In genomic region chrX:101415180-101416130, GRCh38 we compare ENCODE assay signal across 8 cellular contexts. TPM values are rescaled to one million over a fixed set of nuclear protein-coding genes. Genes with fewer than 3 reads are reported as not detected.
DNase-seq lines count a peak whose midpoint lies in the region; ATAC-seq and TF ChIP-seq lines count a peak whose summit lies in the region.

No MANE protein-coding gene starts in this region.

- H3K9ac ChIP-seq in NT2/D1 (ENCODE audit: insufficient read length, low read depth) = peak overlapping the region; percentile 34

- H3K9me3 ChIP-seq in NT2/D1 (ENCODE audit: insufficient read depth, low read length) (no peaks in the 10 kb centered on the region), right cardiac atrium (ENCODE audit: control insufficient read depth, low read length) (no peaks in the 10 kb centered on the region)

- no peak overlapping the region for H3K27ac ChIP-seq in right cardiac atrium (ENCODE audit: low read length)

- H3K4me3 ChIP-seq in NT2/D1 (ENCODE audit: insufficient read length, low read depth) (no peak overlapping the region), right cardiac atrium (ENCODE audit: low read length) (no peak overlapping the region), retinal pigment epithelial cell (ENCODE audit: low read length) (no peak overlapping the region)

- DNase-seq in EL = peak; percentile 65
- peak; percentile 62 for DNase-seq in NT2/D1 (ENCODE audit: low read depth, low spot score)
- DNase-seq in amniotic epithelial cell (ENCODE audit: low read depth) = peak; percentile 81
- peak in 1 of 3 donors; percentile 53 for DNase-seq in right cardiac atrium
- DNase-seq in retinal pigment epithelial cell (ENCODE audit: low read depth) = no peak
- DNase-seq in ecto neural progenitor cell (ENCODE audit: low spot score) = no peak

- intact Hi-C loops in right cardiac atrium (cut with DNase I) = loop anchor here in 1 of 4 donors (10.0 kb wide), 1 partner anchor 389 kb away; no protein-coding TSS in a partner anchor

- WGBS in right cardiac atrium = 24% methylated on average over 12 of the region's 12 CpGs

- TF ChIP-seq CTCF in retinal pigment epithelial cell (conservative IDR thresholded peaks at IDR 0.05; ENCODE audit: low read depth, low read length) = peak; percentile 75

- H3K36me3 ChIP-seq in NT2/D1 (ENCODE audit: insufficient read depth, insufficient read length, low read length) = peaks cover 26% of the 10 kb centered on the region

- H3K27me3 ChIP-seq in NT2/D1 (ENCODE audit: insufficient read depth, insufficient read length) = no peaks in the 10 kb centered on the region
- H3K27me3 ChIP-seq in right cardiac atrium (ENCODE audit: control insufficient read depth, insufficient read depth) = no peaks in the 10 kb centered on the region

- peaks cover 3% of the 10 kb centered on the region for H3K4me1 ChIP-seq in NT2/D1 (ENCODE audit: insufficient read depth, insufficient read length)
- H3K4me1 ChIP-seq in right cardiac atrium (ENCODE audit: control insufficient read depth, insufficient read depth, low read length) = no peaks in the 10 kb centered on the region

- ATAC-seq in GM19455 (IDR thresholded peaks at IDR 0.05; ENCODE audit: unreplicated experiment) = peak; percentile 54
- peak; percentile 43 for ATAC-seq in HG03521 (IDR thresholded peaks at IDR 0.05; ENCODE audit: unreplicated experiment)
- ATAC-seq in right cardiac atrium = peak; percentile 34 to 52

RNA-seq across cellular contexts. Expression of gene HNRNPH2, which starts 7.4 kb away (rescaled TPM):
- 10 to 100 TPM; 54.6 to 69.4 (median 58.8) TPM for total RNA-seq in right cardiac atrium
- polyA plus RNA-seq in right cardiac atrium = 53.3 TPM

RNA-seq across cellular contexts. Expression of gene GLA, which starts 7.7 kb away (rescaled TPM):
- total RNA-seq in right cardiac atrium = 10 to 100 TPM; 10.4 to 20.5 (median 17.9) TPM
- 20.7 TPM for polyA plus RNA-seq in right cardiac atrium

RNA-seq across cellular contexts. Expression of gene RPL36A, which starts 24.6 kb away (rescaled TPM):
- 100 to 1,000 TPM in 2 of 4 donors, 10 to 100 TPM in 2; 71.2 to 109 (median 99.8) TPM for total RNA-seq in right cardiac atrium
- polyA plus RNA-seq in right cardiac atrium = 1,005 TPM

RNA-seq across cellular contexts. Expression of gene BTK, which starts 29.5 kb away (rescaled TPM):
- total RNA-seq in right cardiac atrium = 1 to 10 TPM; 1.6 to 3.6 (median 3.3) TPM
- polyA plus RNA-seq in right cardiac atrium = 0.88 TPM

Comparison
In these comparisons a context has a peak if more than half of its experiments do, and no peak if none do; other contexts are left out.
1. DNase-seq: peak in EL (single experiment), NT2/D1 (single experiment) and amniotic epithelial cell (single experiment); none in retinal pigment epithelial cell (single experiment) and ecto neural progenitor cell (single experiment).
2. Peak in every context shown above with its lines, with median percentiles within 50 percentile points of each other: ATAC-seq.